ENCODE assay signal across 17 cellular contexts in genomic region chr6:33843086-33843695, GRCh38. TPM values are rescaled to one million over a fixed set of nuclear protein-coding genes. Genes with fewer than 3 reads are reported as not detected.
"Had no signal": no experiment of that assay in that cellular context is flagged by ENCODE, and none has a peak within 500 bp of the region (broad histone marks: within the 10 kb centered on the region; RNA-seq: fewer than 3 reads in every experiment).

No MANE protein-coding gene starts in this region.

- H3K27me3 ChIP-seq: transverse colon had no signal

- H3K9ac ChIP-seq: parathyroid adenoma had no signal

- H3K27ac ChIP-seq: parathyroid adenoma, skin epidermis, transverse colon had no signal

- H2AFZ ChIP-seq: parathyroid adenoma had no signal

- H3K36me3 Mint-ChIP-seq: activated naive CD4-positive, alpha-beta T cell treated with anti-CD3 and anti-CD28 coated beads, Interleukin-2, amount 50 U/mL, for 24 hours; stimulated activated memory B cell treated with anti-CD40 and anti-IgM and Interleukin-4, amounts not matched to agents 10 μg/mL and 1 μg/mL and 100 μg/mL, for 72 hours had no signal

- H3K4me1 ChIP-seq: parathyroid adenoma had no signal

- H3K9me3 Mint-ChIP-seq: activated naive CD4-positive, alpha-beta T cell treated with anti-CD3 and anti-CD28 coated beads, Interleukin-2, amount 50 U/mL, for 24 hours; stimulated activated memory B cell treated with anti-CD40 and anti-IgM and Interleukin-4, amounts not matched to agents 10 μg/mL and 1 μg/mL and 100 μg/mL, for 72 hours had no signal

- H3K79me2 ChIP-seq: parathyroid adenoma had no signal

- H3K9me3 ChIP-seq: transverse colon had no signal

- H3K27ac Mint-ChIP-seq: activated naive CD4-positive, alpha-beta T cell treated with anti-CD3 and anti-CD28 coated beads, Interleukin-2, amount 50 U/mL, for 24 hours; stimulated activated memory B cell treated with anti-CD40 and anti-IgM and Interleukin-4, amounts not matched to agents 10 μg/mL and 1 μg/mL and 100 μg/mL, for 72 hours had no signal

- H3K4me3 ChIP-seq: skin epidermis, transverse colon had no signal

- H3K36me3 ChIP-seq: transverse colon had no signal

- H3K4me3 Mint-ChIP-seq: activated naive CD4-positive, alpha-beta T cell treated with anti-CD3 and anti-CD28 coated beads, Interleukin-2, amount 50 U/mL, for 24 hours; stimulated activated memory B cell treated with anti-CD40 and anti-IgM and Interleukin-4, amounts not matched to agents 10 μg/mL and 1 μg/mL and 100 μg/mL, for 72 hours had no signal

- DNase-seq: activated effector memory CD4-positive, alpha-beta T cell treated with Interleukin-2 at 50 U/mL for 16 hours; activated T-cell treated with anti-CD3 and anti-CD28 coated beads, Interleukin-2, amount 50 U/mL, for 1 hour; amygdala; mammary epithelial cell; retina; transverse colon had no signal

- FAIRE-seq: bronchial epithelial cell had no signal

RNA-seq across cellular contexts. Expression of gene MLN, which starts 39.4 kb away (rescaled TPM):
- total RNA-seq: bronchial epithelial cell; chondrocyte; dermis microvascular lymphatic vessel endothelial cell; left lobe of liver; mammary epithelial cell; T-helper 2 cell treated with Interferon-gamma antibody and Interleukin-4, amounts not matched to agents 100 ng/mL and 5 ng/mL, for 36 hours; transverse colon had no signal
- polyA plus RNA-seq: esophagus, mammary epithelial cell, neural cell had no signal
